8 cellular contexts compared by ENCODE assay signal in genomic region chr19:49441210-49441959, GRCh38.
A peak's percentile ranks its signal among the peaks of the same experiment; 100 is the strongest.
DNase-seq lines count a peak whose midpoint lies in the region; ATAC-seq lines count a peak whose summit lies in the region.

SLC17A7 (minus strand) TSS chr19:49441527; CDS start chr19:49441379, 148 bp downstream.

- H3K4me1 ChIP-seq in iPS DF 6.9 (ENCODE audit: control insufficient read depth, insufficient read depth, low read length), result peaks cover 3% of the 10 kb centered on the region; the same call in 1 of the 2 replicates

- peak; percentile 28 for DNase-seq in EL
- peak; percentile 75 for DNase-seq in NCI-H2171 (lab: John Stamatoyannopoulos, UW)
- DNase-seq in activated gamma-delta T cell (lab: John Stamatoyannopoulos, UW), result peak; percentile 35
- no peak for DNase-seq in iPS DF 6.9 (ENCODE audit: low read depth, low spot score)
- peak in 5 of 6 experiments; percentile 19 to 47 (median 25) for DNase-seq in stimulated activated naive CD4-positive, alpha-beta T cell (lab: John Stamatoyannopoulos, UW)
- DNase-seq in Ammon's horn (ENCODE audit: low spot score), result no peak
- DNase-seq in DMS114 treated with DMSO at 0.1 percent for 48 hours (lab: John Stamatoyannopoulos, UW; ENCODE audit: unreplicated experiment), result no peak

- peak within 1 kb of the TSS; percentile 23; the same call in 1 of the 2 replicates for H3K4me3 ChIP-seq in iPS DF 6.9 (ENCODE audit: low read length)

- no peak for ATAC-seq in GM18498 (IDR thresholded peaks at IDR 0.05; ENCODE audit: unreplicated experiment)

- no peak within 1 kb of the TSS for H3K27ac ChIP-seq in iPS DF 6.9 (ENCODE audit: low read length)

- WGBS in iPS DF 6.9 (ENCODE audit: insufficient coverage, insufficient read length), result no CpG with 5 or more reads among the region's 56 CpGs

- peaks cover 22% of the 10 kb centered on the region; the same call in 1 of the 2 replicates for H3K27me3 ChIP-seq in iPS DF 6.9 (ENCODE audit: control insufficient read depth, insufficient read depth, low read length)

- H3K9me3 ChIP-seq in iPS DF 6.9 (ENCODE audit: control insufficient read depth, insufficient read depth, low read length), result no peaks in the 10 kb centered on the region

- H3K36me3 ChIP-seq in iPS DF 6.9 (ENCODE audit: control insufficient read depth, insufficient read depth, low read length), result no peaks in the 10 kb centered on the region

Comparison
In these comparisons a context has a peak if more than half of its experiments do, and no peak if none do; other contexts are left out.
1. DNase-seq: peak in EL (single experiment), NCI-H2171 (single experiment), activated gamma-delta T cell (single experiment) and stimulated activated naive CD4-positive, alpha-beta T cell (5 of 6); none in iPS DF 6.9 (single experiment), Ammon's horn (single experiment) and DMS114 treated with DMSO at 0.1 percent for 48 hours (single experiment).